Comparison of ENCODE assay signal across 8 cellular contexts in genomic region chrX:65601530-65602281, GRCh38.
DNase-seq lines count a peak whose midpoint lies in the region; ATAC-seq and TF ChIP-seq lines count a peak whose summit lies in the region.

No MANE protein-coding gene starts in this region.

- in situ Hi-C loops in astrocyte of the cerebellum (cut with HindIII; ENCODE audit: low sequenced_read_pairs): no loop called here

- peaks cover 4 to 9% (median 6%) of the 10 kb centered on the region in 3 donors for H3K36me3 Mint-ChIP-seq in immature natural killer cell
- no peaks in the 10 kb centered on the region for H3K36me3 Mint-ChIP-seq in mesothelial cell of epicardium

- ATAC-seq in HG02642 (IDR thresholded peaks at IDR 0.05; ENCODE audit: poor library complexity, unreplicated experiment): peak; percentile 67

- peak overlapping the region; percentile 78 to 92 (median 88) for H3K27ac Mint-ChIP-seq in immature natural killer cell
- no peak overlapping the region for H3K27ac Mint-ChIP-seq in mesothelial cell of epicardium

- peak; percentile 7 for DNase-seq in CD1c-positive myeloid dendritic cell (ENCODE audit: extremely low spot score)
- peak; percentile 56 to 73 for DNase-seq in SJSA1 (ENCODE audit: low read depth in 1 of 2, low spot score in 2 of 2)
- peak; percentile 69 for DNase-seq in astrocyte of the cerebellum (ENCODE audit: low read depth)
- peak; percentile 25 to 54 (median 47) for DNase-seq in immature natural killer cell
- DNase-seq in stimulated activated CD8-positive, alpha-beta memory T cell treated with anti-CD3 and anti-CD28 coated beads, Interleukin-7, amount 100 ng/mL, for 24 hours (ENCODE audit: low read depth): peak; percentile 6
- DNase-seq in mesothelial cell of epicardium (ENCODE audit: low spot score in 2 of 2, unreplicated experiment in 2 of 2): no peak
- DNase-seq in NCI-H2227 (lab: John Stamatoyannopoulos, UW; ENCODE audit: unreplicated experiment): no peak

- H3K9me3 Mint-ChIP-seq in immature natural killer cell (no peaks in the 10 kb centered on the region), mesothelial cell of epicardium (peaks cover 21% of the 10 kb centered on the region)

- peaks cover 24% of the 10 kb centered on the region for H3K4me1 ChIP-seq in SJSA1 (replicated peaks)

- H3K4me1 Mint-ChIP-seq in immature natural killer cell: peaks cover 64 to 65% of the 10 kb centered on the region in 2 donors
- H3K4me1 Mint-ChIP-seq in mesothelial cell of epicardium: no peaks in the 10 kb centered on the region

- H3K4me3 ChIP-seq in SJSA1 (no peak overlapping the region), astrocyte of the cerebellum (ENCODE audit: low read depth, low read length) (no peak overlapping the region)

- H3K9me3 ChIP-seq in SJSA1 (replicated peaks): no peaks in the 10 kb centered on the region

- no peaks in the 10 kb centered on the region for H3K36me3 ChIP-seq in SJSA1

- no peaks in the 10 kb centered on the region for H3K27me3 ChIP-seq in SJSA1 (replicated peaks)

- H3K27me3 Mint-ChIP-seq in immature natural killer cell (ENCODE audit: low read depth in 3 of 3): peaks cover 0 to 4% (median 3%) of the 10 kb centered on the region in 3 donors
- H3K27me3 Mint-ChIP-seq in mesothelial cell of epicardium (ENCODE audit: low read depth): no peaks in the 10 kb centered on the region

- H3K27ac ChIP-seq in SJSA1: peak overlapping the region; percentile 36

- H3K4me3 Mint-ChIP-seq in immature natural killer cell (peak overlapping the region; percentile 4 to 90 (median 31)), mesothelial cell of epicardium (no peak overlapping the region)

- TF ChIP-seq CTCF in astrocyte of the cerebellum (IDR thresholded peaks at IDR 0.05; ENCODE audit: low read depth, low read length, missing control alignments) (no peak), mesothelial cell of epicardium (IDR thresholded peaks at IDR 0.05; ENCODE audit: unreplicated experiment) (no peak)

Comparison
In these comparisons a context has a peak if more than half of its experiments do, and no peak if none do; other contexts are left out.
1. DNase-seq: peak in CD1c-positive myeloid dendritic cell (single experiment), SJSA1 (2 of 2), astrocyte of the cerebellum (single experiment), immature natural killer cell (3 of 3) and stimulated activated CD8-positive, alpha-beta memory T cell treated with anti-CD3 and anti-CD28 coated beads, Interleukin-7, amount 100 ng/mL, for 24 hours (single experiment); none in mesothelial cell of epicardium (0 of 2) and NCI-H2227 (single experiment).